ENCODE assay signal across 9 cellular contexts in the genomic region with DNA sequence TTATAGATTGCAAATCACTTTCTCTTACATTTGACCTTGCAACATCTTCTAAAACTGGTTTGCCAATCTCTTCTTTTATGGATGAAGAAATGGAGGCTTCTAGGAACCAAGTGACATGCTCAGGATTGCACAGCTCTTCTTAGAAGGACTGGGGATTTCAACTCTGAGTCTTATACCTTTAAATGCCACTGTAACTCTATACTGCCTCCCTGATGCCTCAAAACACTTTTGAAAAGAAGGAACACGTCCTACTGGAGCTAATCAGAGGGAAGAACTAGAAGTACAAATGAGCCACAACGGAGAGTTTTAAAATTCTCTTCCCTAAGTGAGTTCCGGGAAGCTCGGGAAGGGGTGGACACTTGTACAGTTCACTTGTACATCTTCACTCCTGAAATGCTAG. TPM values are rescaled to one million over a fixed set of nuclear protein-coding genes. Genes with fewer than 3 reads are reported as not detected.
DNase-seq lines count a peak whose midpoint lies in the region; ATAC-seq, FAIRE-seq and TF ChIP-seq lines count a peak whose summit lies in the region.
"Had no signal": no experiment of that assay in that cellular context is flagged by ENCODE, and none has a peak within 500 bp of the region (broad histone marks: within the 10 kb centered on the region; RNA-seq: fewer than 3 reads in every experiment).

No MANE protein-coding gene starts in this region.

- no peaks in the 10 kb centered on the region for H3K36me3 ChIP-seq in astrocyte (ENCODE audit: insufficient read depth, low read length)
- no peaks in the 10 kb centered on the region for H3K36me3 ChIP-seq in keratinocyte (ENCODE audit: control insufficient read depth in 2 of 2, extremely low read depth in 1 of 2, insufficient read depth in 2 of 2, low read length in 2 of 2)
- H3K36me3 ChIP-seq in thoracic aorta, result no peaks in the 10 kb centered on the region
- H3K36me3 ChIP-seq: neutrophil had no signal

- H3K4me2 ChIP-seq in astrocyte (ENCODE audit: low read length), result peak overlapping the region; percentile 86
- peak overlapping the region; percentile 96 for H3K4me2 ChIP-seq in keratinocyte (ENCODE audit: control insufficient read depth, extremely low read depth, insufficient read depth, low read depth, low read length)

- H4K20me1 ChIP-seq in astrocyte (ENCODE audit: insufficient read depth, low read length), result no peaks in the 10 kb centered on the region
- no peaks in the 10 kb centered on the region for H4K20me1 ChIP-seq in keratinocyte (ENCODE audit: control insufficient read depth, extremely low read depth, insufficient read depth, low read length)

- no peak for ATAC-seq in thoracic aorta (ENCODE audit: insufficient number of reproducible peaks, low FRiP score, low read depth)

- peak overlapping the region; percentile 71 for H3K4me3 Mint-ChIP-seq in T-helper 1 cell treated with Interleukin-12 subunit alpha and Interleukin-12 subunit beta and Interleukin-4 antibody, amounts not matched to agents 30 μg/mL and 1 μg/mL, for 36 hours
- peak overlapping the region; percentile 95 for H3K4me3 Mint-ChIP-seq in astrocyte (ENCODE audit: unreplicated experiment)

- H2AFZ ChIP-seq in astrocyte (ENCODE audit: low read depth, low read length) (peak overlapping the region; percentile 84), keratinocyte (ENCODE audit: control insufficient read depth, low read length) (peak overlapping the region; percentile 98)

- H3K4me1 Mint-ChIP-seq in T-helper 1 cell treated with Interleukin-12 subunit alpha and Interleukin-12 subunit beta and Interleukin-4 antibody, amounts not matched to agents 30 μg/mL and 1 μg/mL, for 36 hours (ENCODE audit: low read depth), result peaks cover 5% of the 10 kb centered on the region
- H3K4me1 Mint-ChIP-seq in astrocyte (ENCODE audit: low read depth, unreplicated experiment), result peaks cover 22% of the 10 kb centered on the region

- no peaks in the 10 kb centered on the region for H3K9me3 Mint-ChIP-seq in T-helper 1 cell treated with Interleukin-12 subunit alpha and Interleukin-12 subunit beta and Interleukin-4 antibody, amounts not matched to agents 30 μg/mL and 1 μg/mL, for 36 hours
- no peaks in the 10 kb centered on the region for H3K9me3 Mint-ChIP-seq in astrocyte (ENCODE audit: unreplicated experiment)

- no peak for TF ChIP-seq CTCF in astrocyte (IDR thresholded peaks at IDR 0.05; ENCODE audit: insufficient read depth, low read depth, low read length)
- TF ChIP-seq CTCF in keratinocyte (optimal IDR thresholded peaks at IDR 0.05 in 1 of 3, IDR thresholded peaks at IDR 0.05 in 1 of 3, conservative IDR thresholded peaks at IDR 0.05 in 1 of 3; ENCODE audit: extremely low read depth in 1 of 3, insufficient read depth in 2 of 3, low read length in 3 of 3), result no peak
- TF ChIP-seq CTCF in thoracic aorta (IDR thresholded peaks at IDR 0.05), result no peak

- H3K9me3 ChIP-seq in astrocyte (ENCODE audit: insufficient read depth, low read depth, low read length), result no peaks in the 10 kb centered on the region
- no peaks in the 10 kb centered on the region for H3K9me3 ChIP-seq in keratinocyte (ENCODE audit: control insufficient read depth, low read depth, low read length)
- no peaks in the 10 kb centered on the region for H3K9me3 ChIP-seq in thoracic aorta
- H3K9me3 ChIP-seq: neutrophil had no signal

- peaks cover 62% of the 10 kb centered on the region for H3K27me3 Mint-ChIP-seq in T-helper 1 cell treated with Interleukin-12 subunit alpha and Interleukin-12 subunit beta and Interleukin-4 antibody, amounts not matched to agents 30 μg/mL and 1 μg/mL, for 36 hours (ENCODE audit: low read depth)
- H3K27me3 Mint-ChIP-seq in astrocyte (ENCODE audit: low read depth, unreplicated experiment), result peaks cover 5% of the 10 kb centered on the region

- H3K27ac Mint-ChIP-seq in T-helper 1 cell treated with Interleukin-12 subunit alpha and Interleukin-12 subunit beta and Interleukin-4 antibody, amounts not matched to agents 30 μg/mL and 1 μg/mL, for 36 hours, result no peak overlapping the region
- H3K27ac Mint-ChIP-seq in astrocyte (ENCODE audit: unreplicated experiment), result peak overlapping the region; percentile 83

- no peak for FAIRE-seq in astrocyte (lab: Jason Lieb, UNC)
- peak; percentile 53 for FAIRE-seq in keratinocyte (lab: Jason Lieb, UNC)

- H3K9ac ChIP-seq in astrocyte (ENCODE audit: low read length) (peak overlapping the region; percentile 63), keratinocyte (ENCODE audit: control insufficient read depth, extremely low read depth, insufficient read depth, low read length) (peak overlapping the region; percentile 63)

- no peaks in the 10 kb centered on the region for H3K36me3 Mint-ChIP-seq in T-helper 1 cell treated with Interleukin-12 subunit alpha and Interleukin-12 subunit beta and Interleukin-4 antibody, amounts not matched to agents 30 μg/mL and 1 μg/mL, for 36 hours (ENCODE audit: low read depth)
- no peaks in the 10 kb centered on the region for H3K36me3 Mint-ChIP-seq in astrocyte (ENCODE audit: low read depth, unreplicated experiment)

- no peaks in the 10 kb centered on the region for H3K9me1 ChIP-seq in keratinocyte (ENCODE audit: control insufficient read depth, extremely low read depth, insufficient read depth, low read length)

- peaks cover 5% of the 10 kb centered on the region for H3K4me1 ChIP-seq in astrocyte (ENCODE audit: insufficient read depth, low read length)
- peaks cover 2% of the 10 kb centered on the region for H3K4me1 ChIP-seq in keratinocyte (ENCODE audit: control insufficient read depth, extremely low read depth, insufficient read depth, low read length)
- peaks cover 3 to 17% of the 10 kb centered on the region in 2 donors for H3K4me1 ChIP-seq in thoracic aorta (ENCODE audit: control insufficient read depth in 1 of 2, low read depth in 2 of 2)

- peak overlapping the region; percentile 80 for H3K4me3 ChIP-seq in astrocyte (ENCODE audit: insufficient read depth, low read depth, low read length)
- peak overlapping the region; percentile 68 to 91 (median 86) for H3K4me3 ChIP-seq in keratinocyte (ENCODE audit: control insufficient read depth in 2 of 3, extremely low read depth in 1 of 3, insufficient read depth in 2 of 3, low read depth in 1 of 3, low read length in 3 of 3)
- H3K4me3 ChIP-seq in thoracic aorta, result peak overlapping the region; percentile 87

- dilution Hi-C loops in keratinocyte (cut with MboI; ENCODE audit: extremely low pct_ligation_motif_present, low sequenced_read_pairs), result no loop called here

- no peaks in the 10 kb centered on the region for H3K79me2 ChIP-seq in astrocyte (ENCODE audit: insufficient read depth, low read length)
- no peaks in the 10 kb centered on the region for H3K79me2 ChIP-seq in keratinocyte (ENCODE audit: control insufficient read depth, insufficient read depth, low read length)

- H3K27ac ChIP-seq in astrocyte (ENCODE audit: low read depth, low read length) (no peak overlapping the region), keratinocyte (ENCODE audit: control insufficient read depth, insufficient read depth, low read length) (no peak overlapping the region), thoracic aorta (peak overlapping the region; percentile 54 to 70)
- H3K27ac ChIP-seq: neutrophil had no signal

- peaks cover 13% of the 10 kb centered on the region for H3K27me3 ChIP-seq in astrocyte (ENCODE audit: insufficient read depth, low read length)
- peaks cover 10% of the 10 kb centered on the region for H3K27me3 ChIP-seq in keratinocyte (ENCODE audit: control insufficient read depth, extremely low read depth, insufficient read depth, low read length)
- H3K27me3 ChIP-seq in thoracic aorta (replicated peaks; ENCODE audit: insufficient read depth), result no peaks in the 10 kb centered on the region

- DNase-seq in T-helper 1 cell, result no peak
- peak; percentile 6 for DNase-seq in astrocyte (ENCODE audit: low read depth)
- no peak for DNase-seq in keratinocyte (ENCODE audit: low read depth, low spot score)
- DNase-seq in thoracic aorta (ENCODE audit: low spot score), result no peak
- DNase-seq in GM03348 (ENCODE audit: low spot score), result no peak
- no peak for DNase-seq in UCSD-AML1 (lab: John Stamatoyannopoulos, UW; ENCODE audit: unreplicated experiment)
- DNase-seq in NCI-H2196 treated with DMSO at 0.1 percent for 48 hours (lab: John Stamatoyannopoulos, UW; ENCODE audit: unreplicated experiment), result no peak

RNA-seq across cellular contexts. Expression of a gene that starts 1.0 kb away (rescaled TPM):
- total RNA-seq in astrocyte, result 6.0 and 6.2 TPM in 2 replicates
- polyA plus RNA-seq in keratinocyte, result 2.7 to 5.8 TPM (median 2.9 TPM) in 3 replicates
- polyA plus RNA-seq in keratinocyte (2011; ENCODE audit: low read depth), result 14.9 TPM
- polyA plus RNA-seq in keratinocyte (2011; cell fraction: cytosol; rRNA removed), result 3.9 and 4.6 TPM in 2 replicates
- 6.1 and 7.0 TPM in 2 replicates for polyA plus RNA-seq in keratinocyte (2011; cell fraction: nucleus; rRNA removed)
- 1.8 and 2.4 TPM in 2 replicates for polyA plus RNA-seq in keratinocyte (2012; ENCODE audit: low replicate concordance)
- polyA minus RNA-seq in keratinocyte, result 8.0 to 26.5 TPM (median 12.1 TPM) in 3 replicates
- polyA minus RNA-seq in keratinocyte (2011; cell fraction: cytosol; rRNA and poly(A)+ RNA removed), result 3.6 TPM
- polyA minus RNA-seq in keratinocyte (2011; cell fraction: nucleus; rRNA and poly(A)+ RNA removed), result 7.4 and 12.3 TPM in 2 replicates
- 10 to 100 TPM; 12.3 to 12.7 TPM for total RNA-seq in thoracic aorta

Comparison
In these comparisons a context has a peak if more than half of its experiments do, and no peak if none do; other contexts are left out.
1. H3K27ac ChIP-seq: peak in thoracic aorta (2 of 2); none in astrocyte (single experiment) and keratinocyte (single experiment).
2. Peak in every context shown above with its lines, with median percentiles within 50 percentile points of each other: H3K4me3 ChIP-seq.